ENCODE assay signal across 9 cellular contexts in the genomic region with DNA sequence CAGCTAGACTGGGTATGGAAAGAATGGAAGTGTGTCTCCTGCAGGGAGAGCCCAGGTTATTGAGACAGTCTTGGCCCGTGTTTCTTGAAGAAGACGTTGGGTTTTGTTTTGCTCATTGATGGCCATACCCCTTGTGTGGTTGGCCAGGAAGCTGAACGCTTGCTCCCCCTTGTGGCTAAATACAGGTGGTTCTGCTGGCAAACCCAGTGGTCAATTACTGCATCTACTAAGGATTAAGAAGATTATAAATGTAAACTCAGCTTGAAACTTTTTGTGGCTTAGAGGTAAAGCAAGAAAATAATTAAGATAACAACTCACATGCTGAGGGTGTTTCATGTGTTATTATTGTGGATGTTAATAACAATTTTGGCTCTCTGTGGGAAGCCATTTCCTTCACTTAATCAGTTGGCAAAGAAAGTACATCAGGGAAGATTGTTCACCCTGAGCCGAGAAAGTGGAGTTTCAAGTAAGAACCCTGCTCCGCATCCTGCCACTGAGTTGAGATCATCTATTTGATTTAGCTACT.
DNase-seq lines count a peak whose midpoint lies in the region; ATAC-seq and TF ChIP-seq lines count a peak whose summit lies in the region.
"Had no signal": no experiment of that assay in that cellular context is flagged by ENCODE, and none has a peak within 500 bp of the region (broad histone marks: within the 10 kb centered on the region; RNA-seq: fewer than 3 reads in every experiment).

No MANE protein-coding gene starts in this region.

- peak; percentile 60 for ATAC-seq in GM21515 (IDR thresholded peaks at IDR 0.05; ENCODE audit: unreplicated experiment)
- peak; percentile 71 for ATAC-seq in activated naive CD8-positive, alpha-beta T cell treated with anti-CD3 and anti-CD28 coated beads, Interleukin-2, amount 10 ng/mL, durations not matched to agents 7 days and 5 days (ENCODE audit: low read depth)
- peak; percentile 77 for ATAC-seq in left ventricle myocardium superior

- H3K27ac Mint-ChIP-seq in activated naive CD8-positive, alpha-beta T cell treated with anti-CD3 and anti-CD28 coated beads, Interleukin-2, amount 10 ng/mL, durations not matched to agents 7 days and 5 days: no peak overlapping the region
- H3K27ac Mint-ChIP-seq: activated naive CD4-positive, alpha-beta T cell treated with anti-CD3 and anti-CD28 coated beads, Interleukin-2, amount 50 U/mL, for 24 hours had no signal

- H3K36me3 Mint-ChIP-seq in activated naive CD8-positive, alpha-beta T cell treated with anti-CD3 and anti-CD28 coated beads, Interleukin-2, amount 10 ng/mL, durations not matched to agents 7 days and 5 days: no peaks in the 10 kb centered on the region
- H3K36me3 Mint-ChIP-seq: activated naive CD4-positive, alpha-beta T cell treated with anti-CD3 and anti-CD28 coated beads, Interleukin-2, amount 50 U/mL, for 24 hours had no signal

- no peak overlapping the region for H2AFZ ChIP-seq in Karpas-422 (ENCODE audit: low read length)

- no peak overlapping the region for H3K9ac ChIP-seq in Karpas-422 (ENCODE audit: low read length)

- H3K4me3 Mint-ChIP-seq in activated naive CD8-positive, alpha-beta T cell treated with anti-CD3 and anti-CD28 coated beads, Interleukin-2, amount 10 ng/mL, durations not matched to agents 7 days and 5 days: peak overlapping the region; percentile 20
- H3K4me3 Mint-ChIP-seq: activated naive CD4-positive, alpha-beta T cell treated with anti-CD3 and anti-CD28 coated beads, Interleukin-2, amount 50 U/mL, for 24 hours had no signal

- no peaks in the 10 kb centered on the region for H3K9me3 Mint-ChIP-seq in activated naive CD8-positive, alpha-beta T cell treated with anti-CD3 and anti-CD28 coated beads, Interleukin-2, amount 10 ng/mL, durations not matched to agents 7 days and 5 days
- H3K9me3 Mint-ChIP-seq: activated naive CD4-positive, alpha-beta T cell treated with anti-CD3 and anti-CD28 coated beads, Interleukin-2, amount 50 U/mL, for 24 hours had no signal

- peaks cover 18% of the 10 kb centered on the region for H3K4me1 Mint-ChIP-seq in activated naive CD8-positive, alpha-beta T cell treated with anti-CD3 and anti-CD28 coated beads, Interleukin-2, amount 10 ng/mL, durations not matched to agents 7 days and 5 days

- H3K4me3 ChIP-seq in Karpas-422 (ENCODE audit: low read length) (no peak overlapping the region), retinal pigment epithelial cell (ENCODE audit: low read length) (no peak overlapping the region)

- POLR2A ChIA-PET in activated naive CD8-positive, alpha-beta T cell treated with anti-CD3 and anti-CD28 coated beads, Interleukin-2, amount 10 ng/mL, durations not matched to agents 7 days and 5 days (lab: Charles Lee): interaction anchor here (1.2 kb wide), 1 partner anchor 254 kb away, joined by 4 read pairs; no protein-coding TSS in a partner anchor

- H3K27me3 Mint-ChIP-seq in activated naive CD8-positive, alpha-beta T cell treated with anti-CD3 and anti-CD28 coated beads, Interleukin-2, amount 10 ng/mL, durations not matched to agents 7 days and 5 days: peaks cover 11% of the 10 kb centered on the region

- H3K36me3 ChIP-seq in Karpas-422 (ENCODE audit: insufficient read depth, low read length): no peaks in the 10 kb centered on the region

- no peak overlapping the region for H3K4me2 ChIP-seq in Karpas-422 (ENCODE audit: low read depth, low read length, poor library complexity, severe bottlenecking)

- peaks cover 9% of the 10 kb centered on the region; the same call in 1 of the 2 replicates for H3K4me1 ChIP-seq in Karpas-422 (ENCODE audit: low read length)

- no peaks in the 10 kb centered on the region for H3K9me2 ChIP-seq in Karpas-422 (replicated peaks; ENCODE audit: insufficient read depth, low read length)

- H3K27me3 ChIP-seq in Karpas-422 (ENCODE audit: low read length): no peaks in the 10 kb centered on the region

- H4K20me1 ChIP-seq in Karpas-422 (ENCODE audit: insufficient read depth, low read depth, low read length): peaks cover 40% of the 10 kb centered on the region

- no peaks in the 10 kb centered on the region for H3K79me2 ChIP-seq in Karpas-422 (ENCODE audit: low read length)

- H3K9me3 ChIP-seq in Karpas-422 (ENCODE audit: low read length): no peaks in the 10 kb centered on the region

- intact Hi-C loops in left ventricle myocardium superior (cut with micrococcal nuclease): no loop called here

- no peak overlapping the region for H3K27ac ChIP-seq in Karpas-422 (ENCODE audit: low read length)

- DNase-seq in DMS153 (lab: John Stamatoyannopoulos, UW): peak; percentile 6
- DNase-seq in Karpas-422: peak; percentile 90
- peak; percentile 82 for DNase-seq in RPMI8226
- no peak for DNase-seq in activated naive CD8-positive, alpha-beta T cell treated with anti-CD3 and anti-CD28 coated beads, Interleukin-2, amount 10 ng/mL, durations not matched to agents 7 days and 5 days
- peak; percentile 33 for DNase-seq in left ventricle myocardium superior
- peak; percentile 80 for DNase-seq in retinal pigment epithelial cell (ENCODE audit: low read depth)
- no peak for DNase-seq in effector CD4-positive, alpha-beta T cell

- TF ChIP-seq CTCF in retinal pigment epithelial cell (conservative IDR thresholded peaks at IDR 0.05; ENCODE audit: low read depth, low read length): peak; percentile 96

Comparison
In these comparisons a context has a peak if more than half of its experiments do, and no peak if none do; other contexts are left out.
1. DNase-seq: peak in DMS153 (single experiment), Karpas-422 (single experiment), RPMI8226 (single experiment), left ventricle myocardium superior (single experiment) and retinal pigment epithelial cell (single experiment); none in activated naive CD8-positive, alpha-beta T cell treated with anti-CD3 and anti-CD28 coated beads, Interleukin-2, amount 10 ng/mL, durations not matched to agents 7 days and 5 days (single experiment) and effector CD4-positive, alpha-beta T cell (single experiment).
2. Peak in every context shown above with its lines, with median percentiles within 50 percentile points of each other: ATAC-seq.